Comparison of ENCODE assay signal across 27 cellular contexts in the genomic region with DNA sequence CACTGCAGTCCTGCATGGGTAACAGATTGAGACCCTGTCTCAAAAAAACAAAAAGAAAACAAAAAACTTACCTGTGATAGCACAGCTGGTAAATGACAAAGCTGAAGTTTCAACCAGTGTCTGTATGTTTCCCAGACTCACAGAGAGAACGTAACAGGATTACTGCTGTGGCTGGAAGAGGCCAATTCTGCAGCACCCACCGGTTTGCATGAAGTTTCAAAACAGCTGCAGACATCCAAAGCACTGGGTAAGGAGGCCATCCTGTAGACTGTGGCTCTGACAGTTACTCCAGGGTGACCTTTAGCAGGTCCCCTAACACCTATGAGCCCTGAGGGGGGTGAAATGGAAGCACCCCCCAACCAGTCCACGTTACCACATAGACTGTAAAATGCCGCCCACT. TPM values are rescaled to one million over a fixed set of nuclear protein-coding genes. Genes with fewer than 3 reads are reported as not detected.
DNase-seq lines count a peak whose midpoint lies in the region; ATAC-seq and TF ChIP-seq lines count a peak whose summit lies in the region.
"Had no signal": no experiment of that assay in that cellular context is flagged by ENCODE, and none has a peak within 500 bp of the region (broad histone marks: within the 10 kb centered on the region; RNA-seq: fewer than 3 reads in every experiment).

No MANE protein-coding gene starts in this region.

- no peak overlapping the region for H3K9ac ChIP-seq in SK-N-MC (ENCODE audit: insufficient read length)

- H3K9me3 Mint-ChIP-seq in naive thymus-derived CD4-positive, alpha-beta T cell: peaks cover 0 to 3% (median 0%) of the 10 kb centered on the region in 11 donors
- H3K9me3 Mint-ChIP-seq in CD8-positive, alpha-beta memory T cell: no peaks in the 10 kb centered on the region
- no peaks in the 10 kb centered on the region for H3K9me3 Mint-ChIP-seq in CD8-positive, alpha-beta T cell
- H3K9me3 Mint-ChIP-seq: activated naive CD4-positive, alpha-beta T cell treated with anti-CD3 and anti-CD28 coated beads, Interleukin-2, amount 50 U/mL, for 24 hours; activated T-helper 1 cell treated with anti-CD3 and anti-CD28 coated beads, Interleukin-12 subunit alpha, Interleukin-12 subunit beta, Interleukin-2, Interleukin-4 antibody, amounts not matched to agents 30 ng/mL and 10 ng/mL and 1 ng/mL, durations not matched to agents 14 hours and 24 hours and 36 hours; central memory CD8-positive, alpha-beta T cell; stimulated activated effector memory CD8-positive, alpha-beta T cell treated with anti-CD3 and anti-CD28 coated beads, Interleukin-12 subunit alpha, Interleukin-12 subunit beta, amount 100 ng/mL, for 72 hours had no signal

- peaks cover 0 to 4% of the 10 kb centered on the region in 2 experiments; a peak in 1 of 3 replicates for H3K36me3 ChIP-seq in HEK293 (ENCODE audit: control insufficient read depth in 2 of 2, insufficient read depth in 1 of 2, low read length in 2 of 2)
- H3K36me3 ChIP-seq in SK-N-MC (ENCODE audit: insufficient read depth, low read length): peaks cover 4% of the 10 kb centered on the region; the same call in 1 of the 2 replicates
- H3K36me3 ChIP-seq in naive thymus-derived CD4-positive, alpha-beta T cell (ENCODE audit: control insufficient read depth in 2 of 3, insufficient read depth in 3 of 3, low read length in 3 of 3): no peaks in the 10 kb centered on the region
- H3K36me3 ChIP-seq in CD8-positive, alpha-beta memory T cell (ENCODE audit: insufficient read depth, low read length): no peaks in the 10 kb centered on the region
- no peaks in the 10 kb centered on the region for H3K36me3 ChIP-seq in CD8-positive, alpha-beta T cell (ENCODE audit: insufficient read depth, low read length)
- H3K36me3 ChIP-seq: neutrophil had no signal

- H3K4me1 ChIP-seq in HEK293 (ENCODE audit: control insufficient read depth, insufficient read depth, low read length): peaks cover 20% of the 10 kb centered on the region
- peaks cover 16 to 44% of the 10 kb centered on the region in 2 donors for H3K4me1 ChIP-seq in naive thymus-derived CD4-positive, alpha-beta T cell (ENCODE audit: control insufficient read depth in 2 of 2, insufficient read depth in 2 of 2, low read length in 2 of 2)
- peaks cover 36% of the 10 kb centered on the region for H3K4me1 ChIP-seq in CD8-positive, alpha-beta memory T cell (ENCODE audit: insufficient read depth, low read length)
- H3K4me1 ChIP-seq in CD8-positive, alpha-beta T cell (ENCODE audit: insufficient read depth, low read length): peaks cover 28% of the 10 kb centered on the region

- no peaks in the 10 kb centered on the region for H3K9me3 ChIP-seq in HEK293 (ENCODE audit: control insufficient read depth, insufficient read depth, low read depth, low read length)
- H3K9me3 ChIP-seq in SK-N-MC (ENCODE audit: low read depth, low read length): no peaks in the 10 kb centered on the region
- H3K9me3 ChIP-seq in naive thymus-derived CD4-positive, alpha-beta T cell (ENCODE audit: control insufficient read depth in 2 of 3, low read length in 3 of 3): no peaks in the 10 kb centered on the region
- no peaks in the 10 kb centered on the region for H3K9me3 ChIP-seq in CD8-positive, alpha-beta memory T cell (ENCODE audit: low read length)
- no peaks in the 10 kb centered on the region for H3K9me3 ChIP-seq in CD8-positive, alpha-beta T cell (ENCODE audit: low read length)
- H3K9me3 ChIP-seq: MG63, mucosa of descending colon, neutrophil, tibial artery had no signal

- TF ChIP-seq CTCF in 22Rv1 (IDR thresholded peaks at IDR 0.05) (no peak), HEK293 (tag by site-specific recombination; IDR thresholded peaks at IDR 0.05) (no peak)
- no peak for TF ChIP-seq CTCF in CD8-positive, alpha-beta T cell (IDR thresholded peaks at IDR 0.05)

- no peak for DNase-seq in SK-N-MC (ENCODE audit: low read depth, low spot score)
- no peak for DNase-seq in naive thymus-derived CD4-positive, alpha-beta T cell
- no peak for DNase-seq in COLO829 (ENCODE audit: low spot score)
- no peak for DNase-seq in CD8-positive, alpha-beta memory T cell
- DNase-seq in CD8-positive, alpha-beta T cell: no peak
- DNase-seq: ACHN; activated CD4-positive, alpha-beta T cell treated with anti-CD3 and anti-CD28 coated beads for 4 hours; anterior cingulate cortex; GDM1; H7; head of caudate nucleus; MG63; mucosa of descending colon; NCI-H146; SHP77; stimulated activated CD4-positive, alpha-beta T cell treated with anti-CD3 and anti-CD28 coated beads, Interleukin-2, amount 100 ng/mL, for 24 hours; tibial artery had no signal

- intact Hi-C loops in naive thymus-derived CD4-positive, alpha-beta T cell (cut with micrococcal nuclease): loop anchor here in 1 of 2 donors (10.0 kb wide), 1 partner anchor 193 kb away; the partner anchor contains the start of gene ELOA
- intact Hi-C loops in CD8-positive, alpha-beta T cell (cut with DNase I, micrococcal nuclease): loop anchor here in 1 of 2 experiments (10.0 kb wide), 1 partner anchor 253 kb away; the partner anchor contains the start of gene GALE

- CTCF ChIA-PET in HEK293 (lab: Yijun Ruan, JAX): interaction anchor here (0.7 to 18.2 kb wide), 4 partner anchors 20 to 106 kb away, joined by 3 to 506 read pairs (median 4); no protein-coding TSS in a partner anchor
- CTCF ChIA-PET in naive thymus-derived CD4-positive, alpha-beta T cell (lab: Charles Lee): interaction anchor here (0.7 to 25.8 kb wide), 2 partner anchors 81 to 1670 kb away, joined by 9 to 643 read pairs; no protein-coding TSS in a partner anchor
- CTCF ChIA-PET in CD8-positive, alpha-beta memory T cell (lab: Charles Lee): interaction anchor here (0.9 to 13.0 kb wide), 4 partner anchors 11 to 84 kb away, joined by 3 to 268 read pairs (median 13); no protein-coding TSS in a partner anchor
- CTCF ChIA-PET in CD8-positive, alpha-beta T cell (lab: Charles Lee): interaction anchor here (0.7 to 23.4 kb wide), 6 partner anchors 7 to 86 kb away, joined by 3 to 1167 read pairs (median 10); no protein-coding TSS in a partner anchor

- no peaks in the 10 kb centered on the region for H3K27me3 ChIP-seq in naive thymus-derived CD4-positive, alpha-beta T cell (ENCODE audit: control insufficient read depth in 2 of 2, insufficient read depth in 2 of 2, low read length in 2 of 2)
- H3K27me3 ChIP-seq in CD8-positive, alpha-beta memory T cell (ENCODE audit: insufficient read depth, low read length, poor library complexity, severe bottlenecking): no peaks in the 10 kb centered on the region
- no peaks in the 10 kb centered on the region for H3K27me3 ChIP-seq in CD8-positive, alpha-beta T cell (ENCODE audit: insufficient read depth, low read length)
- H3K27me3 ChIP-seq: MG63, tibial artery had no signal

- H3K4me1 Mint-ChIP-seq in naive thymus-derived CD4-positive, alpha-beta T cell: peaks cover 20 to 71% (median 55%) of the 10 kb centered on the region in 7 donors
- H3K4me1 Mint-ChIP-seq in CD8-positive, alpha-beta memory T cell: peaks cover 26 to 35% (median 30%) of the 10 kb centered on the region in 3 donors
- peaks cover 46% of the 10 kb centered on the region for H3K4me1 Mint-ChIP-seq in CD8-positive, alpha-beta T cell (ENCODE audit: low read depth)

- H3K4me3 ChIP-seq in HEK293 (ENCODE audit: low read depth, low read length) (no peak overlapping the region), SK-N-MC (no peak overlapping the region)
- H3K4me3 ChIP-seq in naive thymus-derived CD4-positive, alpha-beta T cell (ENCODE audit: low read length): no peak overlapping the region
- H3K4me3 ChIP-seq in CD8-positive, alpha-beta memory T cell (ENCODE audit: low read length): no peak overlapping the region
- no peak overlapping the region for H3K4me3 ChIP-seq in CD8-positive, alpha-beta T cell (ENCODE audit: low read depth, low read length)
- H3K4me3 ChIP-seq: MG63, mucosa of descending colon, tibial artery had no signal

- ATAC-seq in naive thymus-derived CD4-positive, alpha-beta T cell: no peak
- ATAC-seq in GM19351 (IDR thresholded peaks at IDR 0.05; ENCODE audit: unreplicated experiment): no peak
- no peak for ATAC-seq in CD8-positive, alpha-beta T cell
- ATAC-seq: mucosa of descending colon; stimulated activated effector memory CD8-positive, alpha-beta T cell treated with anti-CD3 and anti-CD28 coated beads, Interleukin-12 subunit alpha, Interleukin-12 subunit beta, amount 100 ng/mL, for 72 hours had no signal

- H3K4me3 Mint-ChIP-seq in naive thymus-derived CD4-positive, alpha-beta T cell: peak overlapping the region in 1 of 10 donors; percentile 11
- H3K4me3 Mint-ChIP-seq in CD8-positive, alpha-beta memory T cell: peak overlapping the region in 1 of 7 donors; percentile 64
- H3K4me3 Mint-ChIP-seq in CD8-positive, alpha-beta T cell: no peak overlapping the region
- H3K4me3 Mint-ChIP-seq: activated naive CD4-positive, alpha-beta T cell treated with anti-CD3 and anti-CD28 coated beads, Interleukin-2, amount 50 U/mL, for 24 hours; activated T-helper 1 cell treated with anti-CD3 and anti-CD28 coated beads, Interleukin-12 subunit alpha, Interleukin-12 subunit beta, Interleukin-2, Interleukin-4 antibody, amounts not matched to agents 30 ng/mL and 10 ng/mL and 1 ng/mL, durations not matched to agents 14 hours and 24 hours and 36 hours; central memory CD8-positive, alpha-beta T cell; stimulated activated effector memory CD8-positive, alpha-beta T cell treated with anti-CD3 and anti-CD28 coated beads, Interleukin-12 subunit alpha, Interleukin-12 subunit beta, amount 100 ng/mL, for 72 hours had no signal

- H3K27ac ChIP-seq in 22Rv1: peak overlapping the region; percentile 100
- no peak overlapping the region for H3K27ac ChIP-seq in HEK293 (ENCODE audit: extremely low read depth, low read depth, low read length)
- H3K27ac ChIP-seq in SK-N-MC: peak overlapping the region; percentile 60; the same call in 1 of the 2 replicates
- no peak overlapping the region for H3K27ac ChIP-seq in naive thymus-derived CD4-positive, alpha-beta T cell (ENCODE audit: low read depth, low read length)
- H3K27ac ChIP-seq in CD8-positive, alpha-beta memory T cell (ENCODE audit: low read depth, low read length): no peak overlapping the region
- H3K27ac ChIP-seq in CD8-positive, alpha-beta T cell (ENCODE audit: low read depth, low read length): no peak overlapping the region
- H3K27ac ChIP-seq: C4-2B, HL-60, neutrophil had no signal

- H3K36me3 Mint-ChIP-seq in naive thymus-derived CD4-positive, alpha-beta T cell: no peaks in the 10 kb centered on the region
- H3K36me3 Mint-ChIP-seq in CD8-positive, alpha-beta memory T cell: no peaks in the 10 kb centered on the region
- no peaks in the 10 kb centered on the region for H3K36me3 Mint-ChIP-seq in CD8-positive, alpha-beta T cell
- H3K36me3 Mint-ChIP-seq: activated naive CD4-positive, alpha-beta T cell treated with anti-CD3 and anti-CD28 coated beads, Interleukin-2, amount 50 U/mL, for 24 hours; stimulated activated effector memory CD8-positive, alpha-beta T cell treated with anti-CD3 and anti-CD28 coated beads, Interleukin-12 subunit alpha, Interleukin-12 subunit beta, amount 100 ng/mL, for 72 hours had no signal

- POLR2A ChIA-PET in HEK293 (lab: Yijun Ruan, JAX): interaction anchor here (0.5 to 0.6 kb wide), 2 partner anchors 8 to 125 kb away, joined by 4 read pairs; no protein-coding TSS in a partner anchor
- POLR2A ChIA-PET in naive thymus-derived CD4-positive, alpha-beta T cell (lab: Charles Lee): interaction anchor here (0.7 to 57.7 kb wide), 4 partner anchors 46 to 116 kb away, joined by 3 to 1267 read pairs (median 410); no protein-coding TSS in a partner anchor
- POLR2A ChIA-PET in CD8-positive, alpha-beta memory T cell (lab: Charles Lee): no interaction called here
- POLR2A ChIA-PET in CD8-positive, alpha-beta T cell (lab: Charles Lee): interaction anchor here (1.2 to 5.3 kb wide), 2 partner anchors 68 to 84 kb away, joined by 3 to 47 read pairs; no protein-coding TSS in a partner anchor

- peak overlapping the region in 7 of 9 donors; percentile 15 to 95 (median 59) for H3K27ac Mint-ChIP-seq in naive thymus-derived CD4-positive, alpha-beta T cell
- peak overlapping the region in 1 of 8 donors; percentile 5 for H3K27ac Mint-ChIP-seq in CD8-positive, alpha-beta memory T cell
- no peak overlapping the region for H3K27ac Mint-ChIP-seq in CD8-positive, alpha-beta T cell
- H3K27ac Mint-ChIP-seq: activated T-helper 1 cell treated with anti-CD3 and anti-CD28 coated beads, Interleukin-12 subunit alpha, Interleukin-12 subunit beta, Interleukin-2, Interleukin-4 antibody, amounts not matched to agents 30 ng/mL and 10 ng/mL and 1 ng/mL, durations not matched to agents 14 hours and 24 hours and 36 hours had no signal

- H3K27me3 Mint-ChIP-seq in naive thymus-derived CD4-positive, alpha-beta T cell: peaks cover 0 to 7% (median 0%) of the 10 kb centered on the region in 5 donors
- H3K27me3 Mint-ChIP-seq in CD8-positive, alpha-beta memory T cell: peaks cover 0 to 2% of the 10 kb centered on the region in 2 donors
- no peaks in the 10 kb centered on the region for H3K27me3 Mint-ChIP-seq in CD8-positive, alpha-beta T cell (ENCODE audit: low read depth)
- H3K27me3 Mint-ChIP-seq: activated naive CD4-positive, alpha-beta T cell treated with anti-CD3 and anti-CD28 coated beads, Interleukin-2, amount 50 U/mL, for 24 hours; central memory CD8-positive, alpha-beta T cell had no signal

RNA-seq across cellular contexts. Expression of gene ID3, which starts 7.5 kb away (rescaled TPM):
- 10 to 100 TPM; 14.8 to 89.4 (median 34.1) TPM for total RNA-seq in naive thymus-derived CD4-positive, alpha-beta T cell
- polyA plus RNA-seq in naive thymus-derived CD4-positive, alpha-beta T cell: 10 to 100 TPM; 13.0 to 28.3 TPM
- total RNA-seq in CD8-positive, alpha-beta memory T cell: 10 to 100 TPM; 18.4 to 19.3 TPM
- polyA plus RNA-seq in CD8-positive, alpha-beta memory T cell: 4.7 TPM
- 10 to 100 TPM; 44.2 to 48.1 TPM for total RNA-seq in CD8-positive, alpha-beta T cell

RNA-seq across cellular contexts. Expression of gene E2F2, which starts 20.8 kb away (rescaled TPM):
- 10 to 100 TPM in 1 of 5 experiments, 1 to 10 TPM in 1, under 1 TPM in 2, not detected in 1; 0.14 to 65.7 (median 2.5) TPM for total RNA-seq in naive thymus-derived CD4-positive, alpha-beta T cell
- not detected for polyA plus RNA-seq in naive thymus-derived CD4-positive, alpha-beta T cell
- total RNA-seq in CD8-positive, alpha-beta memory T cell: 10 to 100 TPM; 19.1 to 19.6 TPM
- 0.76 TPM for polyA plus RNA-seq in CD8-positive, alpha-beta memory T cell
- total RNA-seq in CD8-positive, alpha-beta T cell: under 1 TPM; 0.19 to 0.38 TPM

Comparison
In these comparisons a context has a peak if more than half of its experiments do, and no peak if none do; other contexts are left out.
1. H3K27ac ChIP-seq: peak in 22Rv1 (single experiment) and SK-N-MC (single experiment); none in HEK293 (single experiment), naive thymus-derived CD4-positive, alpha-beta T cell (single experiment), CD8-positive, alpha-beta memory T cell (single experiment) and CD8-positive, alpha-beta T cell (single experiment).